1 cellular context compared by ENCODE assay signal in the genomic region with DNA sequence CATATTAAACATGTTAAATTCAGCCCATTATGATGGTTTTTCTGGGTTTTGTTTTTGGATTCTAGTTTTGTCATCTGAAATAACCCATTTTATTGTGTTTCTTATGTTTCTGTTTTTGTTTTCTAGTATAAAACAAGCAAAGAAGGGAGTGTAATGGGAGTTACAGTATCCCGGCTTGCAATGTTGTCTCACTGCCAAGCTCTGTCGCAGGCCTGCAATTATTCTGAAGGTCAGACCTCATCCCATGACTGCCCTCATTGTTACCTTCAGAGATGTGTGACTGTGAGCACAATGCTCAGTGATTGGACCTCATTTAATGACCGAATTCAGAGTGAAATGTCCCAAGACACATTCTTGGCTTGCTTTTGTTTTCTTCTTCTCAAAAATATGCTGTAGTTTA.
TF ChIP-seq lines count a peak whose summit lies in the region.

No MANE protein-coding gene starts in this region.

TF ChIP-seq in SK-N-SH treated with all-trans-retinoic acid at 6 μM for 48 hours, 23 proteins besides CTCF, POLR2A, EP300 and RAD21 (continued from another document):
- TF ChIP-seq TSHZ2 (CRISPR knock-in tag; IDR thresholded peaks at IDR 0.05) (no peak), ARNTL (CRISPR knock-in tag; IDR thresholded peaks at IDR 0.05; ENCODE audit: borderline replicate concordance, low read depth) (no peak), ZC3H10 (CRISPR knock-in tag; IDR thresholded peaks at IDR 0.05) (no peak), ZNF565 (CRISPR knock-in tag; conservative IDR thresholded peaks at IDR 0.05; ENCODE audit: low read depth) (no peak), PPARA (CRISPR knock-in tag; IDR thresholded peaks at IDR 0.05; ENCODE audit: borderline replicate concordance) (no peak), ZFP30 (CRISPR knock-in tag; IDR thresholded peaks at IDR 0.05) (no peak), RARB (CRISPR knock-in tag; IDR thresholded peaks at IDR 0.05) (no peak), OSR1 (CRISPR knock-in tag; IDR thresholded peaks at IDR 0.05) (no peak)
